ENCODE assay signal across 15 cellular contexts in the genomic region with DNA sequence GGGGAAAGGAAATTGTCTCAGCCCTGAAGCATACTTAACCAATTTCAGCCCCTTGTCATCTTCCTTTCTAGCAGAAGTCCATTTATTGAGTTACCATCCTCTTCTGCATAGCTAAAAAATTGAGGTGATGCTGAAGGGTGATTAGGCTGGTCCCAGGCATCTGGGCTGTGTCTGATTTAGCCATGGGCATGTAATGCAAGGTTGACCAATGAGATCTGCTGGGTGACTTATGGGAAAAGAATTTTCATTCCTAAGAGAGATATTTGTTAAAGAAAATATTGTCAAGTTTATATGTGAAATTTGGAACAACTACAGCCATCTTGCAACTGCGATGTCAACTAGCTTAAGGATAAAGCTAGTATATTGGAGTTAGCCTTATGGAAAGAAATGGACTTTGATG. TPM values are rescaled to one million over a fixed set of nuclear protein-coding genes. Genes with fewer than 3 reads are reported as not detected.
DNase-seq lines count a peak whose midpoint lies in the region; ATAC-seq and TF ChIP-seq lines count a peak whose summit lies in the region.
"Had no signal": no experiment of that assay in that cellular context is flagged by ENCODE, and none has a peak within 500 bp of the region (broad histone marks: within the 10 kb centered on the region; RNA-seq: fewer than 3 reads in every experiment).

No MANE protein-coding gene starts in this region.

- peaks cover 59% of the 10 kb centered on the region for H3F3A ChIP-seq in GM23248 (ENCODE audit: insufficient read depth)

- H4K20me1 ChIP-seq in GM23248 (ENCODE audit: insufficient read depth) (no peaks in the 10 kb centered on the region), hepatocyte (ENCODE audit: insufficient read depth, poor library complexity, severe bottlenecking) (no peaks in the 10 kb centered on the region)

- no peaks in the 10 kb centered on the region for H3K9me2 ChIP-seq in GM23248 (ENCODE audit: insufficient read depth)
- no peaks in the 10 kb centered on the region for H3K9me2 ChIP-seq in hepatocyte (replicated peaks; ENCODE audit: insufficient read depth)

- H3K4me3 ChIP-seq in GM23248 (no peak overlapping the region), hepatocyte (no peak overlapping the region)
- H3K4me3 ChIP-seq: MG63 had no signal

- TF ChIP-seq CTCF in hepatocyte (IDR thresholded peaks at IDR 0.05; ENCODE audit: poor library complexity), result no peak

- H2AFZ ChIP-seq in GM23248 (no peak overlapping the region), hepatocyte (no peak overlapping the region)

- DNase-seq in AG08396 (ENCODE audit: low spot score), result peak; percentile 55
- peak; percentile 59 for DNase-seq in GM23248
- DNase-seq in kidney tubule cell (ENCODE audit: low spot score), result peak; percentile 32
- DNase-seq in hepatocyte (ENCODE audit: low spot score), result no peak
- no peak for DNase-seq in activated T-cell treated with anti-CD3 and anti-CD28 coated beads, Interleukin-2, amount 50 U/mL, for 48 hours
- DNase-seq: DND-41, MG63, NCI-H1092, NCI-H2081 treated with DMSO at 0.1 percent for 48 hours, NCI-H510A treated with DMSO at 0.1 percent for 48 hours, Right ventricle myocardium superior had no signal

- peaks cover 100% of the 10 kb centered on the region for H3K79me2 ChIP-seq in GM23248 (ENCODE audit: insufficient read depth)
- peaks cover 16% of the 10 kb centered on the region for H3K79me2 ChIP-seq in hepatocyte

- no peaks in the 10 kb centered on the region for H3K9me3 ChIP-seq in GM23248 (ENCODE audit: low read depth)
- no peaks in the 10 kb centered on the region for H3K9me3 ChIP-seq in hepatocyte (ENCODE audit: low read depth)
- H3K9me3 ChIP-seq: MG63 had no signal

- H3K9ac ChIP-seq in GM23248, result no peak overlapping the region
- H3K9ac ChIP-seq: KMS-11 had no signal

- WGBS in GM23248 (ENCODE audit: low coverage in 1 of 2, low lambda C conversion rate in 2 of 2, missing lambda C conversion rate in 2 of 2), 2 experiments, result 93 to 100% methylated on average over 1 of the region's 1 CpG
- 92% methylated on average over 1 of the region's 1 CpG for WGBS in hepatocyte (ENCODE audit: low lambda C conversion rate, missing lambda C conversion rate)

- H3K36me3 ChIP-seq in GM23248 (ENCODE audit: low read depth) (0 out of 2 replicates have a peak, but pooled peaks cover 4% of the 10 kb centered on the region), hepatocyte (replicated peaks; ENCODE audit: insufficient read depth, low read depth) (no peaks in the 10 kb centered on the region)

- H3K4me2 ChIP-seq in GM23248 (ENCODE audit: unreplicated experiment) (peak overlapping the region; percentile 1), hepatocyte (no peak overlapping the region)
- H3K4me2 ChIP-seq: KMS-11 had no signal

- in situ Hi-C loops in GM23248 (cut with MboI), result no loop called here

- no peak for ATAC-seq in GM21529 (IDR thresholded peaks at IDR 0.05; ENCODE audit: unreplicated experiment)

- H3K27ac ChIP-seq in GM23248 (no peak overlapping the region), cingulate gyrus (ENCODE audit: low read depth, low read length) (peak overlapping the region; percentile 51), hepatocyte (no peak overlapping the region)
- H3K27ac ChIP-seq: C4-2B, KMS-11 had no signal

- H3K27me3 ChIP-seq in GM23248 (replicated peaks; ENCODE audit: insufficient read depth) (no peaks in the 10 kb centered on the region), hepatocyte (no peaks in the 10 kb centered on the region)
- H3K27me3 ChIP-seq: MG63 had no signal

- H3K4me1 ChIP-seq in GM23248 (ENCODE audit: insufficient read depth) (peaks cover 50% of the 10 kb centered on the region), hepatocyte (ENCODE audit: insufficient read depth) (no peaks in the 10 kb centered on the region)

RNA-seq across cellular contexts. Expression of a gene that starts 5.1 kb away (rescaled TPM):
- 21.5 and 24.3 TPM in 2 replicates for total RNA-seq in GM23248 (2014; rRNA removed; shearing (Covaris generic))
- 10.3 and 10.4 TPM in 2 replicates for polyA plus RNA-seq in GM23248 (2016; fragmentation: Nextera tagmentation; extraction: Ambion mirVana)
- 10.2 and 10.8 TPM in 2 replicates for total RNA-seq in hepatocyte
- 1.5 and 2.5 TPM in 2 replicates for polyA plus RNA-seq in hepatocyte

Comparison
In these comparisons a context has a peak if more than half of its experiments do, and no peak if none do; other contexts are left out.
1. DNase-seq: peak in AG08396 (single experiment), GM23248 (single experiment) and kidney tubule cell (single experiment); none in hepatocyte (single experiment) and activated T-cell treated with anti-CD3 and anti-CD28 coated beads, Interleukin-2, amount 50 U/mL, for 48 hours (0 of 2).